31 cellular contexts compared by ENCODE assay signal in genomic region chr3:42593635-42594034, GRCh38. TPM values are rescaled to one million over a fixed set of nuclear protein-coding genes. Genes with fewer than 3 reads are reported as not detected.
DNase-seq lines count a peak whose midpoint lies in the region; ATAC-seq and TF ChIP-seq lines count a peak whose summit lies in the region.
"Had no signal": no experiment of that assay in that cellular context is flagged by ENCODE, and none has a peak within 500 bp of the region (broad histone marks: within the 10 kb centered on the region; RNA-seq: fewer than 3 reads in every experiment).

No MANE protein-coding gene starts in this region.

- peaks cover 6% of the 10 kb centered on the region for H3K36me3 ChIP-seq in brain microvascular endothelial cell (replicated peaks)
- H3K36me3 ChIP-seq: breast epithelium had no signal

- no peak overlapping the region for H3K4me3 Mint-ChIP-seq in activated T-cell treated with anti-CD3 and anti-CD28 coated beads, Interleukin-2, amount 50 U/mL, for 24 hours
- H3K4me3 Mint-ChIP-seq in IgD-negative memory B cell (peak overlapping the region in 2 of 4 donors; percentile 25 to 42), neural crest cell (peak overlapping the region; percentile 36)
- H3K4me3 Mint-ChIP-seq in activated naive CD8-positive, alpha-beta T cell treated with anti-CD3 and anti-CD28 coated beads for 36 hours = no peak overlapping the region
- H3K4me3 Mint-ChIP-seq: activated B cell treated with CpG ODN at 0.5 μM for 24 hours; HFFc6; naive thymus-derived CD8-positive, alpha-beta T cell had no signal

- in situ Hi-C loops in brain microvascular endothelial cell (cut with HindIII; ENCODE audit: low pct_ligation_motif_present, low sequenced_read_pairs) = no loop called here

- H3K4me3 ChIP-seq in brain microvascular endothelial cell (ENCODE audit: low read depth, low read length) = no peak overlapping the region
- H3K4me3 ChIP-seq: A549, breast epithelium, Peyer's patch, transverse colon had no signal

- TF ChIP-seq CTCF in neural crest cell (conservative IDR thresholded peaks at IDR 0.05) (no peak), brain microvascular endothelial cell (IDR thresholded peaks at IDR 0.05; ENCODE audit: low read depth, low read length, missing control alignments) (no peak)

- no peak overlapping the region for H3K27ac ChIP-seq in brain microvascular endothelial cell
- H3K27ac ChIP-seq: A549, breast epithelium, Peyer's patch, transverse colon had no signal

- ATAC-seq in HG02885 (IDR thresholded peaks at IDR 0.05; ENCODE audit: poor library complexity, unreplicated experiment) (no peak), GM18867 (IDR thresholded peaks at IDR 0.05; ENCODE audit: unreplicated experiment) (no peak)
- ATAC-seq: A549; left ventricle myocardium superior; naive thymus-derived CD8-positive, alpha-beta T cell had no signal

- DNase-seq in activated T-cell treated with anti-CD3 and anti-CD28 coated beads, Interleukin-2, amount 50 U/mL, for 24 hours = no peak
- no peak for DNase-seq in activated T-cell treated with anti-CD3 and anti-CD28 coated beads, Interleukin-2, amount 50 U/mL, for 1 hour
- DNase-seq in activated naive CD8-positive, alpha-beta T cell treated with anti-CD3 and anti-CD28 coated beads for 36 hours = no peak
- DNase-seq in neural crest cell (ENCODE audit: low read depth, low spot score) (no peak), brain microvascular endothelial cell (no peak)
- DNase-seq: activated B cell treated with CpG ODN at 0.5 μM for 24 hours; activated CD4-positive, alpha-beta T cell treated with anti-CD3 and anti-CD28 coated beads, Interleukin-2, amount 50 U/mL, for 4 hours; amniotic stem cell; Caco-2; DMS79; effector CD4-positive, alpha-beta T cell; glutamatergic neuron; HFFc6; IMR-90; left ventricle myocardium superior; midbrain; naive thymus-derived CD8-positive, alpha-beta T cell; NCI-H1092 treated with DMSO at 0.1 percent for 48 hours; NCI-H1930; NCI-H524 treated with DMSO at 0.1 percent for 48 hours; Peyer's patch; retina; SHP77 treated with DMSO at 0.1 percent for 48 hours; small intestine; stimulated activated CD8-positive, alpha-beta memory T cell treated with anti-CD3 and anti-CD28 coated beads, Interleukin-4, amount 100 ng/mL, for 48 hours; transverse colon had no signal

- H3K9me3 Mint-ChIP-seq in activated T-cell treated with anti-CD3 and anti-CD28 coated beads, Interleukin-2, amount 50 U/mL, for 24 hours = no peaks in the 10 kb centered on the region
- no peaks in the 10 kb centered on the region for H3K9me3 Mint-ChIP-seq in IgD-negative memory B cell
- H3K9me3 Mint-ChIP-seq in activated naive CD8-positive, alpha-beta T cell treated with anti-CD3 and anti-CD28 coated beads for 36 hours = peaks cover 3% of the 10 kb centered on the region
- H3K9me3 Mint-ChIP-seq in neural crest cell = no peaks in the 10 kb centered on the region
- H3K9me3 Mint-ChIP-seq: activated B cell treated with CpG ODN at 0.5 μM for 24 hours; HFFc6; naive thymus-derived CD8-positive, alpha-beta T cell had no signal

- H3K27me3 Mint-ChIP-seq in activated T-cell treated with anti-CD3 and anti-CD28 coated beads, Interleukin-2, amount 50 U/mL, for 24 hours = no peaks in the 10 kb centered on the region
- H3K27me3 Mint-ChIP-seq in IgD-negative memory B cell (no peaks in the 10 kb centered on the region), neural crest cell (ENCODE audit: low read depth) (no peaks in the 10 kb centered on the region)
- no peaks in the 10 kb centered on the region for H3K27me3 Mint-ChIP-seq in activated naive CD8-positive, alpha-beta T cell treated with anti-CD3 and anti-CD28 coated beads for 36 hours
- H3K27me3 Mint-ChIP-seq: activated B cell treated with CpG ODN at 0.5 μM for 24 hours; naive thymus-derived CD8-positive, alpha-beta T cell had no signal

- peaks cover 45% of the 10 kb centered on the region for H3K4me1 Mint-ChIP-seq in activated T-cell treated with anti-CD3 and anti-CD28 coated beads, Interleukin-2, amount 50 U/mL, for 24 hours (ENCODE audit: low read depth)
- peaks cover 8 to 24% (median 14%) of the 10 kb centered on the region in 3 donors for H3K4me1 Mint-ChIP-seq in IgD-negative memory B cell
- peaks cover 33% of the 10 kb centered on the region for H3K4me1 Mint-ChIP-seq in activated naive CD8-positive, alpha-beta T cell treated with anti-CD3 and anti-CD28 coated beads for 36 hours
- peaks cover 29% of the 10 kb centered on the region for H3K4me1 Mint-ChIP-seq in neural crest cell

- H3K36me3 Mint-ChIP-seq in activated T-cell treated with anti-CD3 and anti-CD28 coated beads, Interleukin-2, amount 50 U/mL, for 24 hours (ENCODE audit: low read depth) = peaks cover 73% of the 10 kb centered on the region
- peaks cover 1% of the 10 kb centered on the region for H3K36me3 Mint-ChIP-seq in IgD-negative memory B cell
- peaks cover 42% of the 10 kb centered on the region for H3K36me3 Mint-ChIP-seq in activated naive CD8-positive, alpha-beta T cell treated with anti-CD3 and anti-CD28 coated beads for 36 hours
- peaks cover 2% of the 10 kb centered on the region for H3K36me3 Mint-ChIP-seq in neural crest cell (ENCODE audit: low read depth)

- H3K27ac Mint-ChIP-seq in activated T-cell treated with anti-CD3 and anti-CD28 coated beads, Interleukin-2, amount 50 U/mL, for 24 hours = peak overlapping the region; percentile 27
- peak overlapping the region; percentile 25 to 54 (median 34) for H3K27ac Mint-ChIP-seq in IgD-negative memory B cell
- H3K27ac Mint-ChIP-seq in activated naive CD8-positive, alpha-beta T cell treated with anti-CD3 and anti-CD28 coated beads for 36 hours = peak overlapping the region; percentile 26
- H3K27ac Mint-ChIP-seq in neural crest cell (ENCODE audit: unreplicated experiment) = no peak overlapping the region
- H3K27ac Mint-ChIP-seq: activated B cell treated with CpG ODN at 0.5 μM for 24 hours, HFFc6 had no signal

- H3K27me3 ChIP-seq in brain microvascular endothelial cell (replicated peaks) = no peaks in the 10 kb centered on the region
- H3K27me3 ChIP-seq: breast epithelium, Peyer's patch, transverse colon had no signal

RNA-seq across cellular contexts. Expression of gene SS18L2, which starts 3.0 kb away (rescaled TPM):
- 145 TPM for polyA plus RNA-seq in IgD-negative memory B cell
- 10 to 100 TPM; 77.2 to 78.7 TPM for total RNA-seq in activated naive CD8-positive, alpha-beta T cell treated with anti-CD3 and anti-CD28 coated beads for 36 hours
- total RNA-seq in neural crest cell = 50.4 and 50.5 TPM in 2 replicates

RNA-seq across cellular contexts. Expression of gene NKTR, which starts 6.9 kb away (rescaled TPM):
- polyA plus RNA-seq in IgD-negative memory B cell = 14.7 TPM
- 10 to 100 TPM; 43.9 to 52.9 TPM for total RNA-seq in activated naive CD8-positive, alpha-beta T cell treated with anti-CD3 and anti-CD28 coated beads for 36 hours
- total RNA-seq in neural crest cell = 95.0 and 95.2 TPM in 2 replicates

RNA-seq across cellular contexts. Expression of gene SEC22C, which starts 11.9 kb away (rescaled TPM):
- 30.1 TPM for polyA plus RNA-seq in IgD-negative memory B cell
- 10 to 100 TPM; 40.0 to 42.3 TPM for total RNA-seq in activated naive CD8-positive, alpha-beta T cell treated with anti-CD3 and anti-CD28 coated beads for 36 hours
- total RNA-seq in neural crest cell = 46.6 and 47.8 TPM in 2 replicates

RNA-seq across cellular contexts. Expression of gene ZBTB47, which starts 59.9 kb away (rescaled TPM):
- polyA plus RNA-seq in IgD-negative memory B cell = 0.11 TPM
- total RNA-seq in activated naive CD8-positive, alpha-beta T cell treated with anti-CD3 and anti-CD28 coated beads for 36 hours = under 1 TPM; 0.68 to 0.87 TPM
- 6.6 and 7.3 TPM in 2 replicates for total RNA-seq in neural crest cell
- polyA plus RNA-seq: naive thymus-derived CD8-positive, alpha-beta T cell had no signal
